ENCODE assay signal across 18 cellular contexts in the genomic region with DNA sequence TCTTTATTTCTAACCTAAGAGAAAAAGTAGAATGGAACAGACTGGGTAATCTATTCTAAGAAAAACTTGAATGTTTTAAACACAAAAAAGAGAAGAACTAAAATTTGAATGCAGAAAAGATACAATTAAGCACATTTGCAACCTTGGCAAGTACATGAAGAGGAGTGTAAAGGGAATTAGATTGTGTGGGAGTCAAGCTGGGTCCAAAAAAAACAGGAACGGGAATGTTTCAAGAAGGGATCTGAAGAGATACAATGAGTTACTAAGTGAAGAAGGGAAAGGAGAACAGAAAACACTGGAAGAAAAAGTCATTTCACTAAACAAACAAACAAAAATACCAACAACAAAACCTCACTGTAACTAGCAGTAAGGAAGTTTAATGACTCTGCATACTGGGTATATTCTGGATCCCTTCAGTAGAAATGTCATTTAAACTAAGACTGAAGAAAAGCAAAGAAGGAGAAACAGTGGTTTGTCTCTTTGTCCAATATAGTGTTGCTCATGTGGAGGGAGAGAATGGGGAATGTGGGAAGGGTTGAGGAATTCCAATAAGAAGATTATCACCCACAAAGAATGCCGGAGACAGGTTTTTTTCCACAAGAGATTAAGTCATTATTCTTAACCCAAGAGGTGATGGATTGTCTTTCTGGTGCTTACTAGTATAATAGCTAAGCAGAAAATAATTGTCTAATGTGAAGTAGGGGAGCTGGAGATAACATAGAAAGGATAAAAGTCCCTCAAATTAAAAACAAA. TPM values are rescaled to one million over a fixed set of nuclear protein-coding genes. Genes with fewer than 3 reads are reported as not detected.
A peak's percentile ranks its signal among the peaks of the same experiment; 100 is the strongest.
DNase-seq lines count a peak whose midpoint lies in the region; FAIRE-seq and TF ChIP-seq lines count a peak whose summit lies in the region.
"Had no signal": no experiment of that assay in that cellular context is flagged by ENCODE, and none has a peak within 500 bp of the region (broad histone marks: within the 10 kb centered on the region; RNA-seq: fewer than 3 reads in every experiment).

No MANE protein-coding gene starts in this region.

- intact Hi-C loops in colonic mucosa (cut with DNase I), result no loop called here

- no peak overlapping the region for H3K4me3 ChIP-seq in HEK293 (ENCODE audit: low read depth, low read length)
- no peak overlapping the region for H3K4me3 ChIP-seq in astrocyte of the cerebellum (ENCODE audit: low read depth, low read length)
- no peak overlapping the region for H3K4me3 ChIP-seq in mesodermal cell (ENCODE audit: extremely low read depth, insufficient read depth, low read length, poor library complexity, severe bottlenecking)
- H3K4me3 ChIP-seq in BE2C (ENCODE audit: low read depth, low read length), result no peak overlapping the region
- H3K4me3 ChIP-seq in colonic mucosa, result no peak overlapping the region
- H3K4me3 ChIP-seq: smooth muscle cell, tibial artery had no signal

- POLR2A ChIA-PET in HEK293 (lab: Yijun Ruan, JAX), result interaction anchor here (0.6 to 1.0 kb wide), 2 partner anchors 51 to 677 kb away, joined by 3 read pairs; no protein-coding TSS in a partner anchor

- H3K27ac ChIP-seq in HEK293 (ENCODE audit: extremely low read depth, low read depth, low read length) (no peak overlapping the region), mesodermal cell (ENCODE audit: low read depth, low read length, severe bottlenecking) (peak overlapping the region; percentile 68), colonic mucosa (no peak overlapping the region)
- H3K27ac ChIP-seq: tibial artery had no signal

- no peaks in the 10 kb centered on the region for H3K27me3 ChIP-seq in BE2C
- H3K27me3 ChIP-seq in colonic mucosa, result no peaks in the 10 kb centered on the region
- H3K27me3 ChIP-seq: tibial artery had no signal

- in situ Hi-C loops in astrocyte of the cerebellum (cut with HindIII; ENCODE audit: low sequenced_read_pairs), result no loop called here

- no peak overlapping the region for H3K9ac ChIP-seq in colonic mucosa (ENCODE audit: low read depth in 2 of 2, low read length in 2 of 2)

- DNase-seq in D721Med (ENCODE audit: insufficient read length, low spot score) (no peak), astrocyte of the cerebellum (ENCODE audit: low read depth) (peak; percentile 29), BE2C (no peak), colonic mucosa (no peak), DMS79 (lab: John Stamatoyannopoulos, UW) (no peak), NCI-H146 (lab: John Stamatoyannopoulos, UW) (no peak)
- DNase-seq: activated naive CD8-positive, alpha-beta T cell treated with anti-CD3 and anti-CD28 coated beads, Interleukin-2, amount 50 U/mL, for 24 hours; Calu3; Karpas-422; naive B cell; NCI-H2081; T1000; tibial artery had no signal

- H3K4me1 ChIP-seq in HEK293 (ENCODE audit: control insufficient read depth, insufficient read depth, low read length) (peaks cover 4% of the 10 kb centered on the region), mesodermal cell (ENCODE audit: control insufficient read depth, insufficient read depth, low read length, poor library complexity, severe bottlenecking) (peaks cover 17% of the 10 kb centered on the region), BE2C (no peaks in the 10 kb centered on the region), colonic mucosa (no peaks in the 10 kb centered on the region)

- H3K9me3 ChIP-seq in HEK293 (ENCODE audit: control insufficient read depth, insufficient read depth, low read depth, low read length) (no peaks in the 10 kb centered on the region), mesodermal cell (ENCODE audit: control insufficient read depth, low read length) (no peaks in the 10 kb centered on the region), BE2C (no peaks in the 10 kb centered on the region), colonic mucosa (no peaks in the 10 kb centered on the region)
- H3K9me3 ChIP-seq: tibial artery had no signal

- CTCF ChIA-PET in HEK293 (lab: Yijun Ruan, JAX), result interaction anchor here (0.7 kb wide), 1 partner anchor 385 kb away, joined by 3 read pairs; no protein-coding TSS in a partner anchor

- FAIRE-seq in D721Med (lab: Jason Lieb, UNC), result peak; percentile 96
- FAIRE-seq: frontal cortex, islet of Langerhans had no signal

- 50% methylated on average over 1 of the region's 2 CpGs for WGBS in mesodermal cell (ENCODE audit: insufficient coverage in 2 of 2), 2 experiments

- H3K36me3 ChIP-seq in HEK293 (ENCODE audit: control insufficient read depth in 2 of 2, insufficient read depth in 1 of 2, low read length in 2 of 2) (no peaks in the 10 kb centered on the region), mesodermal cell (ENCODE audit: control insufficient read depth, insufficient read depth, low read length) (no peaks in the 10 kb centered on the region), BE2C (no peaks in the 10 kb centered on the region), colonic mucosa (no peaks in the 10 kb centered on the region)
- H3K36me3 ChIP-seq: tibial artery had no signal

- TF ChIP-seq CTCF in D721Med (IDR thresholded peaks at IDR 0.05; ENCODE audit: insufficient read depth, missing control alignments) (no peak), HEK293 (tag by site-specific recombination; IDR thresholded peaks at IDR 0.05) (no peak), astrocyte of the cerebellum (IDR thresholded peaks at IDR 0.05; ENCODE audit: low read depth, low read length, missing control alignments) (no peak), BE2C (IDR thresholded peaks at IDR 0.05; ENCODE audit: low read depth, low read length) (no peak), colonic mucosa (IDR thresholded peaks at IDR 0.05) (no peak)

TF ChIP-seq in HEK293, 187 proteins besides CTCF, POLR2A, EP300 and RAD21:
- TF ChIP-seq, protein P1, sequence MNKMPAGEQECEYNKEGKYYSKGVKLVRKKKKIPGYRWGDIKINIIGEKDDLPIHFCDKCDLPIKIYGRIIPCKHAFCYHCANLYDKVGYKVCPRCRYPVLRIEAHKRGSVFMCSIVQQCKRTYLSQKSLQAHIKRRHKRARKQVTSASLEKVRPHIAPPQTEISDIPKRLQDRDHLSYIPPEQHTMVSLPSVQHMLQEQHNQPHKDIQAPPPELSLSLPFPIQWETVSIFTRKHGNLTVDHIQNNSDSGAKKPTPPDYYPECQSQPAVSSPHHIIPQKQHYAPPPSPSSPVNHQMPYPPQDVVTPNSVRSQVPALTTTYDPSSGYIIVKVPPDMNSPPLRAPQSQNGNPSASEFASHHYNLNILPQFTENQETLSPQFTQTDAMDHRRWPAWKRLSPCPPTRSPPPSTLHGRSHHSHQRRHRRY (tag by site-specific recombination; IDR thresholded peaks at IDR 0.05), result no peak
- TF ChIP-seq ZIC2 (tag by site-specific recombination; IDR thresholded peaks at IDR 0.05) (no peak), ZFHX2 (tag by site-specific recombination; conservative IDR thresholded peaks at IDR 0.05) (peak; percentile 37; the same call in 1 of the 2 replicates), REPIN1 (tag by site-specific recombination; IDR thresholded peaks at IDR 0.05; ENCODE audit: low read depth) (no peak), ZNF791 (tag by site-specific recombination; IDR thresholded peaks at IDR 0.05) (no peak), ZNF184 (tag by site-specific recombination; IDR thresholded peaks at IDR 0.05) (no peak), WT1 (tag by site-specific recombination; IDR thresholded peaks at IDR 0.05) (no peak), ZNF138 (tag by site-specific recombination; IDR thresholded peaks at IDR 0.05; ENCODE audit: borderline replicate concordance) (no peak), PRDM1 (tag by site-specific recombination; IDR thresholded peaks at IDR 0.05) (peak; percentile 81)
- TF ChIP-seq, protein P2, sequence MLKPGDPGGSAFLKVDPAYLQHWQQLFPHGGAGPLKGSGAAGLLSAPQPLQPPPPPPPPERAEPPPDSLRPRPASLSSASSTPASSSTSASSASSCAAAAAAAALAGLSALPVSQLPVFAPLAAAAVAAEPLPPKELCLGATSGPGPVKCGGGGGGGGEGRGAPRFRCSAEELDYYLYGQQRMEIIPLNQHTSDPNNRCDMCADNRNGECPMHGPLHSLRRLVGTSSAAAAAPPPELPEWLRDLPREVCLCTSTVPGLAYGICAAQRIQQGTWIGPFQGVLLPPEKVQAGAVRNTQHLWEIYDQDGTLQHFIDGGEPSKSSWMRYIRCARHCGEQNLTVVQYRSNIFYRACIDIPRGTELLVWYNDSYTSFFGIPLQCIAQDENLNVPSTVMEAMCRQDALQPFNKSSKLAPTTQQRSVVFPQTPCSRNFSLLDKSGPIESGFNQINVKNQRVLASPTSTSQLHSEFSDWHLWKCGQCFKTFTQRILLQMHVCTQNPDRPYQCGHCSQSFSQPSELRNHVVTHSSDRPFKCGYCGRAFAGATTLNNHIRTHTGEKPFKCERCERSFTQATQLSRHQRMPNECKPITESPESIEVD (tag by site-specific recombination; IDR thresholded peaks at IDR 0.05), result 0 out of 2 replicates have a peak, but pooled peaks have one; percentile 32

RNA-seq across cellular contexts. Expression of a gene that starts 50.4 kb away (rescaled TPM):
- 61.2 TPM for polyA plus RNA-seq in mesodermal cell (2013, experiment 1 of 2)
- 65.1 TPM for polyA plus RNA-seq in mesodermal cell (2013, experiment 2 of 2)
- 6.1 TPM for polyA plus RNA-seq in BE2C (2012; ENCODE audit: insufficient read depth, insufficient read length, low read depth)
- 1 to 10 TPM; 2.6 to 4.2 TPM for total RNA-seq in colonic mucosa
